In genomic region chr1:5897281-5897680, GRCh38 we compare ENCODE assay signal across 14 cellular contexts.
"Had no signal": no experiment of that assay in that cellular context is flagged by ENCODE, and none has a peak within 500 bp of the region (broad histone marks: within the 10 kb centered on the region; RNA-seq: fewer than 3 reads in every experiment).

No MANE protein-coding gene starts in this region.

- ATAC-seq: activated naive CD8-positive, alpha-beta T cell treated with anti-CD3 and anti-CD28 coated beads, Interleukin-2, amount 50 U/mL, for 24 hours; gastroesophageal sphincter; heart right ventricle; stimulated activated naive B cell treated with anti-CD40 and anti-IgM and Interleukin-4, amounts not matched to agents 10 μg/mL and 1 μg/mL and 100 μg/mL, for 72 hours had no signal

- H3K9me3 Mint-ChIP-seq: activated naive CD4-positive, alpha-beta T cell treated with anti-CD3 and anti-CD28 coated beads for 36 hours; activated naive CD8-positive, alpha-beta T cell treated with anti-CD3 and anti-CD28 coated beads, Interleukin-2, amount 50 U/mL, for 24 hours; activated T-helper 2 cell treated with anti-CD3 and anti-CD28 coated beads, Interferon-gamma antibody, Interleukin-2, Interleukin-4, amounts not matched to agents 10 μg/mL and 5 μg/mL and 100 μg/mL, durations not matched to agents 14 hours and 24 hours and 36 hours had no signal

- H3K27me3 ChIP-seq: dorsolateral prefrontal cortex, gastroesophageal sphincter, heart right ventricle, neutrophil, tibial artery, uterus had no signal

- H3K27ac ChIP-seq: gastroesophageal sphincter, heart right ventricle, neutrophil, tibial artery, uterus had no signal

- H3K4me1 ChIP-seq: gastroesophageal sphincter, heart right ventricle, tibial artery, uterus had no signal

- H3K4me3 ChIP-seq: gastroesophageal sphincter, heart right ventricle, tibial artery, uterus had no signal

- DNase-seq: activated CD4-positive, alpha-beta T cell treated with anti-CD3 and anti-CD28 coated beads for 1 hour; activated CD4-positive, alpha-beta T cell treated with anti-CD3 and anti-CD28 coated beads, Interleukin-2, amount 50 U/mL, for 48 hours; activated naive CD4-positive, alpha-beta T cell treated with anti-CD3 and anti-CD28 coated beads for 36 hours; activated naive CD8-positive, alpha-beta T cell treated with anti-CD3 and anti-CD28 coated beads, Interleukin-2, amount 50 U/mL, for 24 hours; heart right ventricle; stimulated activated CD4-positive, alpha-beta T cell treated with anti-CD3 and anti-CD28 coated beads, Interleukin-4, amount 100 ng/mL, for 1 hour; stimulated activated naive B cell treated with anti-CD40 and anti-IgM and Interleukin-4, amounts not matched to agents 10 μg/mL and 1 μg/mL and 100 μg/mL, for 72 hours; tibial artery; uterus had no signal

- H3K27ac Mint-ChIP-seq: activated naive CD4-positive, alpha-beta T cell treated with anti-CD3 and anti-CD28 coated beads for 36 hours; activated naive CD8-positive, alpha-beta T cell treated with anti-CD3 and anti-CD28 coated beads, Interleukin-2, amount 50 U/mL, for 24 hours; activated T-helper 2 cell treated with anti-CD3 and anti-CD28 coated beads, Interferon-gamma antibody, Interleukin-2, Interleukin-4, amounts not matched to agents 10 μg/mL and 5 μg/mL and 100 μg/mL, durations not matched to agents 14 hours and 24 hours and 36 hours; stimulated activated naive B cell treated with anti-CD40 and anti-IgM and Interleukin-4, amounts not matched to agents 10 μg/mL and 1 μg/mL and 100 μg/mL, for 72 hours had no signal

- FAIRE-seq: endometrium had no signal

- H3K9me3 ChIP-seq: gastroesophageal sphincter, neutrophil, tibial artery, uterus had no signal

- H3K4me1 Mint-ChIP-seq: activated naive CD8-positive, alpha-beta T cell treated with anti-CD3 and anti-CD28 coated beads, Interleukin-2, amount 50 U/mL, for 24 hours; stimulated activated naive B cell treated with anti-CD40 and anti-IgM and Interleukin-4, amounts not matched to agents 10 μg/mL and 1 μg/mL and 100 μg/mL, for 72 hours had no signal

- H3K36me3 ChIP-seq: neutrophil, uterus had no signal

- H3K4me3 Mint-ChIP-seq: activated naive CD4-positive, alpha-beta T cell treated with anti-CD3 and anti-CD28 coated beads for 36 hours; activated naive CD8-positive, alpha-beta T cell treated with anti-CD3 and anti-CD28 coated beads, Interleukin-2, amount 50 U/mL, for 24 hours; stimulated activated naive B cell treated with anti-CD40 and anti-IgM and Interleukin-4, amounts not matched to agents 10 μg/mL and 1 μg/mL and 100 μg/mL, for 72 hours had no signal

- H3K27me3 Mint-ChIP-seq: activated naive CD8-positive, alpha-beta T cell treated with anti-CD3 and anti-CD28 coated beads, Interleukin-2, amount 50 U/mL, for 24 hours; stimulated activated naive B cell treated with anti-CD40 and anti-IgM and Interleukin-4, amounts not matched to agents 10 μg/mL and 1 μg/mL and 100 μg/mL, for 72 hours had no signal
